1 cellular context compared by ENCODE assay signal in genomic region chr17:28901866-28902818, GRCh38.
TF ChIP-seq lines count a peak whose summit lies in the region.

No MANE protein-coding gene starts in this region.

TF ChIP-seq in K562, 482 proteins besides CTCF, POLR2A, EP300 and RAD21 (continued from another document):
- TF ChIP-seq ZBTB12 (CRISPR knock-in tag; IDR thresholded peaks at IDR 0.05) (no peak), ZNF143 (CRISPR knock-in tag; IDR thresholded peaks at IDR 0.05) (0 out of 2 replicates have a peak, but pooled peaks have one; percentile 10), ZNF584 (CRISPR knock-in tag; IDR thresholded peaks at IDR 0.05; ENCODE audit: low read depth) (peak; percentile 9; the same call in 1 of the 2 replicates), SREBF1 (IDR thresholded peaks at IDR 0.05; ENCODE audit: borderline replicate concordance, low read depth, low read length) (0 out of 2 replicates have a peak, but pooled peaks have one; percentile 4), ZC3H11A (IDR thresholded peaks at IDR 0.05; ENCODE audit: low read depth, low read length) (no peak), ZBTB9 (CRISPR knock-in tag; IDR thresholded peaks at IDR 0.05) (peak; percentile 25), RBBP5 (IDR thresholded peaks at IDR 0.05; ENCODE audit: borderline replicate concordance, insufficient read depth, low read length, poor library complexity, severe bottlenecking) (peak; percentile 77), FUS (optimal IDR thresholded peaks at IDR 0.05; ENCODE audit: low read depth, low read length) (peak; percentile 48), PPARD (CRISPR knock-in tag; IDR thresholded peaks at IDR 0.05) (no peak), SMARCA4 (IDR thresholded peaks at IDR 0.05) (0 out of 2 replicates have a peak, but pooled peaks have one; percentile 49), TBL1XR1 (IDR thresholded peaks at IDR 0.05; ENCODE audit: low read length in 2 of 2) (0 out of 4 replicates have a peak, but pooled peaks of 1 of the 2 experiments have one; percentile 40), ZNF232 (CRISPR knock-in tag; IDR thresholded peaks at IDR 0.05) (peak; percentile 70; the same call in 1 of the 2 replicates), CUX1 (CRISPR knock-in tag; IDR thresholded peaks at IDR 0.05) (no peak), E2F6 (IDR thresholded peaks at IDR 0.05; ENCODE audit: borderline replicate concordance in 1 of 2, extremely low read depth in 1 of 2, insufficient read depth in 1 of 2, insufficient read length in 1 of 2, low read depth in 1 of 2, low read length in 1 of 2, poor library complexity in 1 of 2, severe bottlenecking in 1 of 2) (peak in 1 of 2 experiments; percentile 42), ZBED1 (IDR thresholded peaks at IDR 0.05) (no peak), SREBF2 (CRISPR knock-in tag; IDR thresholded peaks at IDR 0.05) (no peak), JUND (IDR thresholded peaks at IDR 0.05; ENCODE audit: borderline replicate concordance, low read depth, low read length) (0 out of 2 replicates have a peak, but pooled peaks have one; percentile 1), JUND (tag; IDR thresholded peaks at IDR 0.05; ENCODE audit: borderline replicate concordance, low read depth, low read length) (no peak), HMGXB4 (CRISPR knock-in tag; IDR thresholded peaks at IDR 0.05) (no peak; the same call in 1 of the 2 replicates), IRF1 (CRISPR knock-in tag; IDR thresholded peaks at IDR 0.05; ENCODE audit: borderline replicate concordance) (no peak), HLTF (IDR thresholded peaks at IDR 0.05) (peak; percentile 71; the same call in 1 of the 2 replicates), MXD1 (CRISPR knock-in tag; IDR thresholded peaks at IDR 0.05; ENCODE audit: borderline replicate concordance, poor library complexity, severe bottlenecking) (no peak), MNT (conservative IDR thresholded peaks at IDR 0.05) (0 out of 4 replicates have a peak, but pooled peaks of 1 of the 2 experiments have one; percentile 22), U2AF2 (optimal IDR thresholded peaks at IDR 0.05; ENCODE audit: low read depth, low read length) (no peak), TSHZ1 (CRISPR knock-in tag; IDR thresholded peaks at IDR 0.05) (no peak), THAP7 (CRISPR knock-in tag; IDR thresholded peaks at IDR 0.05) (peak; percentile 87), ZNF766 (CRISPR knock-in tag; conservative IDR thresholded peaks at IDR 0.05) (peak; percentile 35), SRF (CRISPR knock-in tag; IDR thresholded peaks at IDR 0.05) (peak in 1 of 2 experiments; percentile 76; a peak in 1 of 4 replicates), NR2C1 (IDR thresholded peaks at IDR 0.05) (peak; percentile 71; the same call in 1 of the 2 replicates), NR2C1 (tag; IDR thresholded peaks at IDR 0.05) (peak; percentile 75), ZNF395 (CRISPR knock-in tag; IDR thresholded peaks at IDR 0.05) (no peak; the same call in 1 of the 2 replicates), CHD4 (IDR thresholded peaks at IDR 0.05; ENCODE audit: insufficient read depth, insufficient replicate concordance, low read depth, low read length, poor library complexity, severe bottlenecking) (no peak), STAT5A (IDR thresholded peaks at IDR 0.05; ENCODE audit: borderline replicate concordance, low read length) (no peak), SP1 (CRISPR knock-in tag; IDR thresholded peaks at IDR 0.05) (peak; percentile 61; the same call in 1 of the 2 replicates), SUPT5H (IDR thresholded peaks at IDR 0.05) (no peak), PTTG1 (tag; IDR thresholded peaks at IDR 0.05; ENCODE audit: low read depth) (no peak), HNRNPLL (IDR thresholded peaks at IDR 0.05; ENCODE audit: low read depth, low read length, poor library complexity, severe bottlenecking) (no peak)
